Comparison of ENCODE assay signal across 14 cellular contexts in the genomic region with DNA sequence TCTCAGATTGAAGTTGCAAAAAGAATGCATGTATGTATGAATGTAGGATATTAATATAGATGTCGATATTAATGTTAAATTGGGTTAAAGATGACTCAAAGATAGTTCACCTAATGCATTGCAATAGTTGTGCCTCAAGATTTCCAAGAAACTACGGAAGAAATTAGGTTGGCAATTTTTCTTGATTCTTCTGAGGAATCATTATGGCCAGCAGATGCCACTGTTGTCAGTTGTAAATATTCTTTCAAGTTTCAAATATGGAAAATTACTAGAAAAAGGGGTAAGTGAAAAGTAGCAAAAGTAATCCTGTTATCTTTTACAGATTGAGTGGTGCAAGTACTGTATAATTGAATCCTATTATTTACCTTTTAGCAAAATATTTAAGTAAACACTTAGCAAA.
DNase-seq lines count a peak whose midpoint lies in the region; ATAC-seq, FAIRE-seq and TF ChIP-seq lines count a peak whose summit lies in the region.
"Had no signal": no experiment of that assay in that cellular context is flagged by ENCODE, and none has a peak within 500 bp of the region (broad histone marks: within the 10 kb centered on the region; RNA-seq: fewer than 3 reads in every experiment).

No MANE protein-coding gene starts in this region.

- no peaks in the 10 kb centered on the region for H3K4me1 Mint-ChIP-seq in endodermal cell
- H3K4me1 Mint-ChIP-seq: activated naive CD4-positive, alpha-beta T cell treated with anti-CD3 and anti-CD28 coated beads, Interleukin-2, amount 50 U/mL, for 24 hours had no signal

- no peaks in the 10 kb centered on the region for H3K4me1 ChIP-seq in OCI-LY3 (ENCODE audit: low read length)
- no peaks in the 10 kb centered on the region for H3K4me1 ChIP-seq in endodermal cell (ENCODE audit: control insufficient read depth, insufficient read depth, low read length)
- H3K4me1 ChIP-seq in parathyroid adenoma = no peaks in the 10 kb centered on the region
- no peaks in the 10 kb centered on the region for H3K4me1 ChIP-seq in suprapubic skin
- H3K4me1 ChIP-seq: SJCRH30 had no signal

- H3K27me3 Mint-ChIP-seq in endodermal cell (ENCODE audit: insufficient read depth) = peaks cover 2% of the 10 kb centered on the region
- H3K27me3 Mint-ChIP-seq: activated naive CD4-positive, alpha-beta T cell treated with anti-CD3 and anti-CD28 coated beads, Interleukin-2, amount 50 U/mL, for 24 hours; effector memory CD8-positive, alpha-beta T cell had no signal

- no peak for FAIRE-seq in urothelium cell line (lab: Jason Lieb, UNC)

- H3K4me3 Mint-ChIP-seq in endodermal cell = no peak overlapping the region
- H3K4me3 Mint-ChIP-seq: activated naive CD4-positive, alpha-beta T cell treated with anti-CD3 and anti-CD28 coated beads, Interleukin-2, amount 50 U/mL, for 24 hours; effector memory CD8-positive, alpha-beta T cell had no signal

- TF ChIP-seq EP300 in suprapubic skin (IDR thresholded peaks at IDR 0.05) = no peak

- WGBS in endodermal cell (ENCODE audit: insufficient coverage in 1 of 2, insufficient read length in 1 of 2), 2 experiments = 76 to 82% methylated on average over 2 of the region's 2 CpGs
- WGBS in suprapubic skin = 55% methylated on average over 2 of the region's 2 CpGs

- H3K27ac Mint-ChIP-seq in endodermal cell = no peak overlapping the region
- H3K27ac Mint-ChIP-seq: activated naive CD4-positive, alpha-beta T cell treated with anti-CD3 and anti-CD28 coated beads, Interleukin-2, amount 50 U/mL, for 24 hours; effector memory CD8-positive, alpha-beta T cell had no signal

- DNase-seq in NCI-H1105 treated with DMSO at 0.1 percent for 48 hours (lab: John Stamatoyannopoulos, UW) (peak; percentile 3), NCI-H1105 (lab: John Stamatoyannopoulos, UW) (no peak), endodermal cell (no peak), suprapubic skin (ENCODE audit: low spot score in 2 of 2) (no peak), urothelium cell line (ENCODE audit: low spot score) (no peak)
- DNase-seq: effector memory CD8-positive, alpha-beta T cell; GDM1; NCI-H187; stimulated activated CD4-positive, alpha-beta T cell treated with anti-CD3 and anti-CD28 coated beads, Interleukin-2, amount 100 ng/mL, for 48 hours had no signal

- H2AFZ ChIP-seq in OCI-LY3 (ENCODE audit: low read depth, low read length) = no peak overlapping the region
- H2AFZ ChIP-seq in parathyroid adenoma = no peak overlapping the region

- no peaks in the 10 kb centered on the region for H3K79me2 ChIP-seq in OCI-LY3 (ENCODE audit: low read length)
- H3K79me2 ChIP-seq in parathyroid adenoma = no peaks in the 10 kb centered on the region

- no peaks in the 10 kb centered on the region for H4K20me1 ChIP-seq in OCI-LY3 (ENCODE audit: insufficient read depth, low read length)

- TF ChIP-seq POLR2A in suprapubic skin (IDR thresholded peaks at IDR 0.05) = no peak

- peaks cover 6% of the 10 kb centered on the region; the same call in 1 of the 2 replicates for H3K9me3 ChIP-seq in OCI-LY3 (ENCODE audit: insufficient read depth, low read length)
- H3K9me3 ChIP-seq in endodermal cell (ENCODE audit: control insufficient read depth, low read length) = peaks cover 17% of the 10 kb centered on the region
- H3K9me3 ChIP-seq in parathyroid adenoma (ENCODE audit: control insufficient read depth, low read length) = no peaks in the 10 kb centered on the region
- H3K9me3 ChIP-seq in suprapubic skin = no peaks in the 10 kb centered on the region
- H3K9me3 ChIP-seq: SJCRH30 had no signal

- TF ChIP-seq CTCF in OCI-LY3 (IDR thresholded peaks at IDR 0.05; ENCODE audit: low read depth, low read length) (peak; percentile 68), endodermal cell (conservative IDR thresholded peaks at IDR 0.05) (peak; percentile 53), parathyroid adenoma (IDR thresholded peaks at IDR 0.05) (peak; percentile 46), suprapubic skin (IDR thresholded peaks at IDR 0.05) (no peak)

- no peak for ATAC-seq in GM18858 (IDR thresholded peaks at IDR 0.05; ENCODE audit: unreplicated experiment)
- ATAC-seq: effector memory CD8-positive, alpha-beta T cell had no signal

- H3K4me2 ChIP-seq in OCI-LY3 (ENCODE audit: low read length) (no peak overlapping the region), parathyroid adenoma (ENCODE audit: low read length) (no peak overlapping the region)

- H3K27me3 ChIP-seq in OCI-LY3 (ENCODE audit: low read depth, low read length) (no peaks in the 10 kb centered on the region), endodermal cell (ENCODE audit: control insufficient read depth, insufficient read depth, low read length, poor library complexity, severe bottlenecking) (no peaks in the 10 kb centered on the region), parathyroid adenoma (ENCODE audit: control insufficient read depth, insufficient read depth, low read length) (no peaks in the 10 kb centered on the region), suprapubic skin (no peaks in the 10 kb centered on the region)
- H3K27me3 ChIP-seq: SJCRH30 had no signal

- H3K9me3 Mint-ChIP-seq in endodermal cell = peaks cover 13% of the 10 kb centered on the region
- H3K9me3 Mint-ChIP-seq: effector memory CD8-positive, alpha-beta T cell had no signal

- H3K27ac ChIP-seq in OCI-LY3 (ENCODE audit: low read length) (no peak overlapping the region), endodermal cell (ENCODE audit: low read depth, low read length) (no peak overlapping the region), parathyroid adenoma (no peak overlapping the region), suprapubic skin (no peak overlapping the region)
- H3K27ac ChIP-seq: SJCRH30 had no signal

- H3K36me3 Mint-ChIP-seq in endodermal cell (ENCODE audit: low read depth) = no peaks in the 10 kb centered on the region
- H3K36me3 Mint-ChIP-seq: activated naive CD4-positive, alpha-beta T cell treated with anti-CD3 and anti-CD28 coated beads, Interleukin-2, amount 50 U/mL, for 24 hours had no signal

- H3K36me3 ChIP-seq in OCI-LY3 (replicated peaks; ENCODE audit: low read depth, low read length) (no peaks in the 10 kb centered on the region), endodermal cell (ENCODE audit: control insufficient read depth, insufficient read depth, low read length) (no peaks in the 10 kb centered on the region), parathyroid adenoma (ENCODE audit: control insufficient read depth, insufficient read depth, low read length) (no peaks in the 10 kb centered on the region), suprapubic skin (no peaks in the 10 kb centered on the region)
- H3K36me3 ChIP-seq: SJCRH30 had no signal

- H3K9ac ChIP-seq in OCI-LY3 (ENCODE audit: low read length) (no peak overlapping the region), endodermal cell (ENCODE audit: extremely low read depth, low read length, poor library complexity, severe bottlenecking) (no peak overlapping the region), parathyroid adenoma (no peak overlapping the region)

- no peak overlapping the region for H3K4me3 ChIP-seq in OCI-LY3 (ENCODE audit: low read length)
- H3K4me3 ChIP-seq in endodermal cell (ENCODE audit: low read length) = no peak overlapping the region
- H3K4me3 ChIP-seq in parathyroid adenoma (ENCODE audit: low read depth, low read length) = no peak overlapping the region
- no peak overlapping the region for H3K4me3 ChIP-seq in suprapubic skin
- H3K4me3 ChIP-seq: SJCRH30 had no signal

Comparison
In these comparisons a context has a peak if more than half of its experiments do, and no peak if none do; other contexts are left out.
1. CTCF ChIP-seq: peak in OCI-LY3 (single experiment), endodermal cell (single experiment) and parathyroid adenoma (single experiment); none in suprapubic skin (0 of 2).